Comparison of ENCODE assay signal across 8 cellular contexts in genomic region chr14:74762917-74763802, GRCh38. TPM values are rescaled to one million over a fixed set of nuclear protein-coding genes. Genes with fewer than 3 reads are reported as not detected.
A peak's percentile ranks its signal among the peaks of the same experiment; 100 is the strongest.
DNase-seq lines count a peak whose midpoint lies in the region; ATAC-seq and TF ChIP-seq lines count a peak whose summit lies in the region.

YLPM1 (plus strand) TSS chr14:74763316; CDS start chr14:74763490, 174 bp downstream.

- DNase-seq in EH (ENCODE audit: low read depth) (peak; percentile 97), GM23338 (ENCODE audit: low spot score) (peak; percentile 98), RWPE1 (ENCODE audit: low spot score) (peak; percentile 91), fibroblast of mammary gland (ENCODE audit: low read depth) (peak; percentile 98), natural killer cell (peak; percentile 87)
- peak; percentile 93 for DNase-seq in activated T-helper 2 cell treated with anti-CD3 and anti-CD28 coated beads, Interferon-gamma antibody, Interleukin-2, Interleukin-4, amounts not matched to agents 10 μg/mL and 5 μg/mL and 100 μg/mL, durations not matched to agents 14 hours and 24 hours and 36 hours (ENCODE audit: low spot score)
- DNase-seq in stimulated activated naive CD8-positive, alpha-beta T cell treated with anti-CD3 and anti-CD28 coated beads, Interleukin-15, Interleukin-2, amounts not matched to agents 100 U/mL and 50 U/mL, for 24 hours = peak; percentile 90

- H3K27me3 ChIP-seq in GM23338 (ENCODE audit: insufficient read depth) = no peaks in the 10 kb centered on the region

- H3K9me3 Mint-ChIP-seq in GM23338 (no peaks in the 10 kb centered on the region), natural killer cell (no peaks in the 10 kb centered on the region)
- H3K9me3 Mint-ChIP-seq in activated T-helper 2 cell treated with anti-CD3 and anti-CD28 coated beads, Interferon-gamma antibody, Interleukin-2, Interleukin-4, amounts not matched to agents 10 μg/mL and 5 μg/mL and 100 μg/mL, durations not matched to agents 14 hours and 24 hours and 36 hours = peaks cover 4% of the 10 kb centered on the region

- H3K4me3 Mint-ChIP-seq in GM23338 = peak within 1 kb of the TSS; percentile 99
- H3K4me3 Mint-ChIP-seq in activated T-helper 2 cell treated with anti-CD3 and anti-CD28 coated beads, Interferon-gamma antibody, Interleukin-2, Interleukin-4, amounts not matched to agents 10 μg/mL and 5 μg/mL and 100 μg/mL, durations not matched to agents 14 hours and 24 hours and 36 hours (ENCODE audit: low read depth) = peak within 1 kb of the TSS; percentile 100
- peak within 1 kb of the TSS; percentile 92 for H3K4me3 Mint-ChIP-seq in natural killer cell

- CTCF ChIA-PET in RWPE1 (lab: Yijun Ruan, JAX) = interaction anchor here (0.5 to 1.6 kb wide), 9 partner anchors 12 to 547 kb away, joined by 3 to 6 read pairs (median 3); no protein-coding TSS in a partner anchor

- peaks cover 34% of the 10 kb centered on the region for H3K4me1 Mint-ChIP-seq in GM23338
- peaks cover 42% of the 10 kb centered on the region for H3K4me1 Mint-ChIP-seq in activated T-helper 2 cell treated with anti-CD3 and anti-CD28 coated beads, Interferon-gamma antibody, Interleukin-2, Interleukin-4, amounts not matched to agents 10 μg/mL and 5 μg/mL and 100 μg/mL, durations not matched to agents 14 hours and 24 hours and 36 hours (ENCODE audit: low read depth)
- peaks cover 45 to 46% of the 10 kb centered on the region in 2 donors for H3K4me1 Mint-ChIP-seq in natural killer cell

- H3K27ac ChIP-seq in GM23338 (ENCODE audit: low read depth) (no peak within 1 kb of the TSS), RWPE1 (peak within 1 kb of the TSS; percentile 83)

- peaks cover 12% of the 10 kb centered on the region for H3K36me3 Mint-ChIP-seq in GM23338 (ENCODE audit: low read depth)
- H3K36me3 Mint-ChIP-seq in activated T-helper 2 cell treated with anti-CD3 and anti-CD28 coated beads, Interferon-gamma antibody, Interleukin-2, Interleukin-4, amounts not matched to agents 10 μg/mL and 5 μg/mL and 100 μg/mL, durations not matched to agents 14 hours and 24 hours and 36 hours (ENCODE audit: low read depth) = peaks cover 32% of the 10 kb centered on the region
- H3K36me3 Mint-ChIP-seq in natural killer cell = no peaks in the 10 kb centered on the region

- H3K27me3 Mint-ChIP-seq in GM23338 (ENCODE audit: insufficient read depth, low read depth, poor library complexity) (peaks cover 5% of the 10 kb centered on the region), natural killer cell (ENCODE audit: low read depth in 2 of 2) (peaks cover 0 to 2% of the 10 kb centered on the region in 2 donors)
- H3K27me3 Mint-ChIP-seq in activated T-helper 2 cell treated with anti-CD3 and anti-CD28 coated beads, Interferon-gamma antibody, Interleukin-2, Interleukin-4, amounts not matched to agents 10 μg/mL and 5 μg/mL and 100 μg/mL, durations not matched to agents 14 hours and 24 hours and 36 hours (ENCODE audit: low read depth) = no peaks in the 10 kb centered on the region

- H3K9me2 ChIP-seq in GM23338 (ENCODE audit: insufficient read depth) = no peaks in the 10 kb centered on the region

- H3K27ac Mint-ChIP-seq in GM23338 = peak within 1 kb of the TSS; percentile 97
- peak within 1 kb of the TSS; percentile 98 for H3K27ac Mint-ChIP-seq in activated T-helper 2 cell treated with anti-CD3 and anti-CD28 coated beads, Interferon-gamma antibody, Interleukin-2, Interleukin-4, amounts not matched to agents 10 μg/mL and 5 μg/mL and 100 μg/mL, durations not matched to agents 14 hours and 24 hours and 36 hours
- H3K27ac Mint-ChIP-seq in natural killer cell = peak within 1 kb of the TSS; percentile 91 to 94

- H4K20me1 ChIP-seq in GM23338 (replicated peaks; ENCODE audit: insufficient read depth) = peaks cover 27% of the 10 kb centered on the region

- no peaks in the 10 kb centered on the region for H3K36me3 ChIP-seq in GM23338 (ENCODE audit: insufficient read depth)

- peak within 1 kb of the TSS; percentile 97 for H3K4me2 ChIP-seq in GM23338

- ATAC-seq in GM23338 (peak; percentile 93), natural killer cell (peak; percentile 94 to 99 (median 95))
- peak; percentile 98 for ATAC-seq in stimulated activated naive CD8-positive, alpha-beta T cell treated with anti-CD3 and anti-CD28 coated beads, Interleukin-15, Interleukin-2, amounts not matched to agents 100 U/mL and 50 U/mL, for 24 hours

- peak within 1 kb of the TSS; percentile 70 for H2AFZ ChIP-seq in GM23338

- H3K4me3 ChIP-seq in GM23338 = peak within 1 kb of the TSS; percentile 87
- peak within 1 kb of the TSS; percentile 75 for H3K4me3 ChIP-seq in fibroblast of mammary gland (ENCODE audit: control insufficient read depth, low read depth, low read length)

- no peaks in the 10 kb centered on the region for H3F3A ChIP-seq in GM23338 (replicated peaks; ENCODE audit: low read depth)

- intact Hi-C loops in activated T-helper 2 cell treated with anti-CD3 and anti-CD28 coated beads, Interferon-gamma antibody, Interleukin-2, Interleukin-4, amounts not matched to agents 10 μg/mL and 5 μg/mL and 100 μg/mL, durations not matched to agents 14 hours and 24 hours and 36 hours (cut with micrococcal nuclease) = loop anchor here (1.0 to 10.0 kb wide), 3 partner anchors 30 to 902 kb away; partner anchors contain the start of genes AREL1, ERG28, FCF1 and TTLL5
- intact Hi-C loops in natural killer cell (cut with micrococcal nuclease) = loop anchor here (1.0 to 10.0 kb wide), 5 partner anchors 50 to 268 kb away; partner anchors contain the start of genes AREL1, FCF1, ISCA2 and NPC2

- TF ChIP-seq CTCF in GM23338 (conservative IDR thresholded peaks at IDR 0.05; ENCODE audit: low read depth in 2 of 2) (peak; percentile 42 to 59), LNCAP (IDR thresholded peaks at IDR 0.05) (peak; percentile 61), RWPE1 (conservative IDR thresholded peaks at IDR 0.05; ENCODE audit: low read depth) (peak; percentile 73), fibroblast of mammary gland (conservative IDR thresholded peaks at IDR 0.05; ENCODE audit: control insufficient read depth, insufficient read depth, low read depth, low read length) (peak; percentile 48), natural killer cell (IDR thresholded peaks at IDR 0.05) (peak; percentile 57)

- POLR2A ChIA-PET in RWPE1 (lab: Yijun Ruan, JAX; ENCODE audit: low non-redundant PET) = interaction anchor here (0.9 kb wide), 1 partner anchor 14 kb away, joined by 4 read pairs; no protein-coding TSS in a partner anchor

- peaks cover 13% of the 10 kb centered on the region for H3K4me1 ChIP-seq in GM23338 (ENCODE audit: insufficient read depth)

- H3K79me2 ChIP-seq in GM23338 (replicated peaks; ENCODE audit: insufficient read depth) = peaks cover 48% of the 10 kb centered on the region

TF ChIP-seq in GM23338, 12 proteins besides CTCF, POLR2A, EP300 and RAD21 (continues in another document):
- no peak for TF ChIP-seq EZH2phosphoT487 (IDR thresholded peaks at IDR 0.05; ENCODE audit: unreplicated experiment)
- TF ChIP-seq POLR2AphosphoS5 (IDR thresholded peaks at IDR 0.05; ENCODE audit: low read depth) = peak; percentile 94
- no peak for TF ChIP-seq ZNF114 (CRISPR knock-in tag; IDR thresholded peaks at IDR 0.05)
- no peak for TF ChIP-seq NANOG (IDR thresholded peaks at IDR 0.05; ENCODE audit: borderline replicate concordance)
- TF ChIP-seq CREB1 (CRISPR knock-in tag; IDR thresholded peaks at IDR 0.05; ENCODE audit: low read depth) = peak; percentile 75
- no peak for TF ChIP-seq EZH2 (IDR thresholded peaks at IDR 0.05; ENCODE audit: low read depth, unreplicated experiment)
- no peak for TF ChIP-seq ETS1 (IDR thresholded peaks at IDR 0.05)
- TF ChIP-seq, protein P1, sequence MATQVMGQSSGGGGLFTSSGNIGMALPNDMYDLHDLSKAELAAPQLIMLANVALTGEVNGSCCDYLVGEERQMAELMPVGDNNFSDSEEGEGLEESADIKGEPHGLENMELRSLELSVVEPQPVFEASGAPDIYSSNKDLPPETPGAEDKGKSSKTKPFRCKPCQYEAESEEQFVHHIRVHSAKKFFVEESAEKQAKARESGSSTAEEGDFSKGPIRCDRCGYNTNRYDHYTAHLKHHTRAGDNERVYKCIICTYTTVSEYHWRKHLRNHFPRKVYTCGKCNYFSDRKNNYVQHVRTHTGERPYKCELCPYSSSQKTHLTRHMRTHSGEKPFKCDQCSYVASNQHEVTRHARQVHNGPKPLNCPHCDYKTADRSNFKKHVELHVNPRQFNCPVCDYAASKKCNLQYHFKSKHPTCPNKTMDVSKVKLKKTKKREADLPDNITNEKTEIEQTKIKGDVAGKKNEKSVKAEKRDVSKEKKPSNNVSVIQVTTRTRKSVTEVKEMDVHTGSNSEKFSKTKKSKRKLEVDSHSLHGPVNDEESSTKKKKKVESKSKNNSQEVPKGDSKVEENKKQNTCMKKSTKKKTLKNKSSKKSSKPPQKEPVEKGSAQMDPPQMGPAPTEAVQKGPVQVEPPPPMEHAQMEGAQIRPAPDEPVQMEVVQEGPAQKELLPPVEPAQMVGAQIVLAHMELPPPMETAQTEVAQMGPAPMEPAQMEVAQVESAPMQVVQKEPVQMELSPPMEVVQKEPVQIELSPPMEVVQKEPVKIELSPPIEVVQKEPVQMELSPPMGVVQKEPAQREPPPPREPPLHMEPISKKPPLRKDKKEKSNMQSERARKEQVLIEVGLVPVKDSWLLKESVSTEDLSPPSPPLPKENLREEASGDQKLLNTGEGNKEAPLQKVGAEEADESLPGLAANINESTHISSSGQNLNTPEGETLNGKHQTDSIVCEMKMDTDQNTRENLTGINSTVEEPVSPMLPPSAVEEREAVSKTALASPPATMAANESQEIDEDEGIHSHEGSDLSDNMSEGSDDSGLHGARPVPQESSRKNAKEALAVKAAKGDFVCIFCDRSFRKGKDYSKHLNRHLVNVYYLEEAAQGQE (IDR thresholded peaks at IDR 0.05; ENCODE audit: unreplicated experiment) = no peak
- TF ChIP-seq JUNB (IDR thresholded peaks at IDR 0.05; ENCODE audit: unreplicated experiment) = no peak
- no peak for TF ChIP-seq STAT1 (IDR thresholded peaks at IDR 0.05; ENCODE audit: unreplicated experiment)

RNA-seq across cellular contexts. Expression of gene YLPM1, which starts in this region (rescaled TPM):
- 58.4 and 62.4 TPM in 2 replicates for total RNA-seq in GM23338 (2014; rRNA removed; shearing (Covaris generic))
- 33.2 and 39.2 TPM in 2 replicates for polyA plus RNA-seq in GM23338 (2016; fragmentation: Nextera tagmentation; extraction: Ambion mirVana)
- total RNA-seq in activated T-helper 2 cell treated with anti-CD3 and anti-CD28 coated beads, Interferon-gamma antibody, Interleukin-2, Interleukin-4, amounts not matched to agents 10 μg/mL and 5 μg/mL and 100 μg/mL, durations not matched to agents 14 hours and 24 hours and 36 hours = 71.7 and 75.1 TPM in 2 replicates
- total RNA-seq in natural killer cell = 100 to 1,000 TPM in 1 of 3 donors, 10 to 100 TPM in 2; 86.1 to 101 (median 93.3) TPM
